Comparison of ENCODE assay signal across 16 cellular contexts in genomic region chr9:127506814-127507750, GRCh38. TPM values are rescaled to one million over a fixed set of nuclear protein-coding genes. Genes with fewer than 3 reads are reported as not detected.
DNase-seq lines count a peak whose midpoint lies in the region; ATAC-seq, FAIRE-seq and TF ChIP-seq lines count a peak whose summit lies in the region.
"Had no signal": no experiment of that assay in that cellular context is flagged by ENCODE, and none has a peak within 500 bp of the region (broad histone marks: within the 10 kb centered on the region; RNA-seq: fewer than 3 reads in every experiment).

No MANE protein-coding gene starts in this region.

- H3K79me2 ChIP-seq in GM23248 (ENCODE audit: insufficient read depth): peaks cover 79% of the 10 kb centered on the region
- peaks cover 44% of the 10 kb centered on the region for H3K79me2 ChIP-seq in SK-N-SH (ENCODE audit: insufficient read depth)
- peaks cover 6% of the 10 kb centered on the region for H3K79me2 ChIP-seq in endothelial cell of umbilical vein (ENCODE audit: control insufficient read depth, insufficient read depth, low read length)
- peaks cover 16% of the 10 kb centered on the region for H3K79me2 ChIP-seq in smooth muscle cell (ENCODE audit: low read depth)
- no peaks in the 10 kb centered on the region for H3K79me2 ChIP-seq in GM23338 (replicated peaks; ENCODE audit: insufficient read depth)

- H3K27me3 ChIP-seq in GM23248 (replicated peaks; ENCODE audit: insufficient read depth): no peaks in the 10 kb centered on the region
- no peaks in the 10 kb centered on the region for H3K27me3 ChIP-seq in SK-N-SH (ENCODE audit: insufficient read depth)
- H3K27me3 ChIP-seq in endothelial cell of umbilical vein (ENCODE audit: control insufficient read depth in 2 of 2, insufficient read depth in 2 of 2, low read length in 2 of 2): no peaks in the 10 kb centered on the region
- no peaks in the 10 kb centered on the region for H3K27me3 ChIP-seq in smooth muscle cell (ENCODE audit: low read depth)
- H3K27me3 ChIP-seq in GM23338 (ENCODE audit: insufficient read depth): no peaks in the 10 kb centered on the region
- H3K27me3 ChIP-seq: ascending aorta, thyroid gland had no signal

- intact Hi-C loops in endothelial cell of umbilical vein (cut with micrococcal nuclease): no loop called here

- H3K4me2 ChIP-seq in GM23248 (ENCODE audit: unreplicated experiment) (no peak overlapping the region), SK-N-SH (peak overlapping the region; percentile 23; the same call in 1 of the 2 replicates), endothelial cell of umbilical vein (ENCODE audit: insufficient read depth, low read length) (no peak overlapping the region), smooth muscle cell (peak overlapping the region; percentile 48), GM23338 (no peak overlapping the region)

- H3K9ac ChIP-seq in GM23248 (0 out of 2 replicates have a peak overlapping the region, but pooled peaks have one; percentile 21), SK-N-SH (no peak overlapping the region), endothelial cell of umbilical vein (replicated peaks; ENCODE audit: extremely low read depth, insufficient read depth, low read length) (no peak overlapping the region), smooth muscle cell (ENCODE audit: low read depth) (no peak overlapping the region)

- H3K9me2 ChIP-seq in GM23248 (ENCODE audit: insufficient read depth) (no peaks in the 10 kb centered on the region), SK-N-SH (no peaks in the 10 kb centered on the region), GM23338 (ENCODE audit: insufficient read depth) (no peaks in the 10 kb centered on the region)

- TF ChIP-seq CTCF in SK-N-SH (IDR thresholded peaks at IDR 0.05) (no peak), endothelial cell of umbilical vein (IDR thresholded peaks at IDR 0.05; ENCODE audit: extremely low read depth in 1 of 2, insufficient read depth in 1 of 2, low read depth in 1 of 2, low read length in 2 of 2) (no peak), smooth muscle cell (IDR thresholded peaks at IDR 0.05; ENCODE audit: borderline replicate concordance, insufficient read depth, poor library complexity, severe bottlenecking) (no peak), GM23338 (conservative IDR thresholded peaks at IDR 0.05; ENCODE audit: low read depth in 2 of 2) (peak in 1 of 2 experiments; percentile 30; a peak in 1 of 4 replicates)

- H3K9me3 Mint-ChIP-seq in GM23338: no peaks in the 10 kb centered on the region
- H3K9me3 Mint-ChIP-seq in activated T-cell treated with anti-CD3 and anti-CD28 coated beads, Interleukin-2, amount 50 U/mL, for 24 hours: no peaks in the 10 kb centered on the region

- ATAC-seq in GM23338: no peak
- ATAC-seq: T-helper 17 cell had no signal

- in situ Hi-C loops in GM23248 (cut with MboI): no loop called here

- no TSS peak for BruUV-seq in endothelial cell of umbilical vein (replicated peaks; lab: Mats Ljungman, UMichigan)

- H3K4me1 Mint-ChIP-seq in GM23338: peaks cover 8% of the 10 kb centered on the region
- H3K4me1 Mint-ChIP-seq in activated T-cell treated with anti-CD3 and anti-CD28 coated beads, Interleukin-2, amount 50 U/mL, for 24 hours (ENCODE audit: low read depth): no peaks in the 10 kb centered on the region
- H3K4me1 Mint-ChIP-seq: T-helper 17 cell had no signal

- peak; percentile 79 to 80 for TF ChIP-seq EP300 in SK-N-SH (IDR thresholded peaks at IDR 0.05; ENCODE audit: borderline replicate concordance in 1 of 2, low read depth in 1 of 2, low read length in 1 of 2)

- no peaks in the 10 kb centered on the region for H3K9me3 ChIP-seq in GM23248 (ENCODE audit: low read depth)
- no peaks in the 10 kb centered on the region for H3K9me3 ChIP-seq in SK-N-SH
- H3K9me3 ChIP-seq in endothelial cell of umbilical vein (replicated peaks; ENCODE audit: control insufficient read depth, insufficient read depth, low read length): no peaks in the 10 kb centered on the region
- no peaks in the 10 kb centered on the region for H3K9me3 ChIP-seq in smooth muscle cell (replicated peaks; ENCODE audit: low read depth)
- H3K9me3 ChIP-seq: ascending aorta, thyroid gland had no signal

- dilution Hi-C loops in endothelial cell of umbilical vein (cut with MboI; ENCODE audit: extremely low pct_ligation_motif_present, low sequenced_read_pairs): no loop called here

- WGBS in GM23248 (ENCODE audit: low coverage in 1 of 2, low lambda C conversion rate in 2 of 2, missing lambda C conversion rate in 2 of 2), 2 experiments: 84 to 89% methylated on average over 36 to 38 of the region's 42 CpGs
- 56% methylated on average over 10 of the region's 42 CpGs for WGBS in SK-N-SH (ENCODE audit: low lambda C conversion rate)
- WGBS in smooth muscle cell (ENCODE audit: low lambda C conversion rate): 71% methylated on average over 29 of the region's 42 CpGs

- TF ChIP-seq POLR2A in endothelial cell of umbilical vein (IDR thresholded peaks at IDR 0.05; ENCODE audit: low read depth, low read length): no peak

- 0 out of 2 replicates have a peak, but pooled peaks have one; percentile 10 for TF ChIP-seq RAD21 in SK-N-SH (IDR thresholded peaks at IDR 0.05; ENCODE audit: low read length)

- POLR2A ChIA-PET in SK-N-SH (lab: Yijun Ruan, JAX) (no interaction called here), endothelial cell of umbilical vein (lab: Charles Lee) (no interaction called here)

- peaks cover 3% of the 10 kb centered on the region; the same call in 1 of the 3 replicates for H3K36me3 Mint-ChIP-seq in GM23338 (ENCODE audit: low read depth)
- H3K36me3 Mint-ChIP-seq in activated T-cell treated with anti-CD3 and anti-CD28 coated beads, Interleukin-2, amount 50 U/mL, for 24 hours (ENCODE audit: low read depth): peaks cover 5% of the 10 kb centered on the region

- H3K36me3 ChIP-seq in GM23248 (ENCODE audit: low read depth) (peaks cover 71% of the 10 kb centered on the region), SK-N-SH (replicated peaks in 1 of 2; ENCODE audit: control insufficient read depth in 1 of 2, insufficient read depth in 2 of 2, low read length in 1 of 2) (peaks cover 34 to 50% of the 10 kb centered on the region in 2 experiments), endothelial cell of umbilical vein (ENCODE audit: control insufficient read depth in 2 of 2, extremely low read depth in 1 of 2, insufficient read depth in 2 of 2, low read length in 2 of 2) (peaks cover 19 to 40% of the 10 kb centered on the region in 2 experiments), smooth muscle cell (ENCODE audit: low read depth) (peaks cover 5% of the 10 kb centered on the region), GM23338 (ENCODE audit: insufficient read depth) (no peaks in the 10 kb centered on the region)

- no peaks in the 10 kb centered on the region for H3K4me1 ChIP-seq in GM23248 (ENCODE audit: insufficient read depth)
- peaks cover 10 to 12% of the 10 kb centered on the region in 2 experiments; a peak in 2 of 4 replicates for H3K4me1 ChIP-seq in SK-N-SH (ENCODE audit: control insufficient read depth in 1 of 2, insufficient read depth in 2 of 2, low read depth in 1 of 2, low read length in 1 of 2)
- H3K4me1 ChIP-seq in endothelial cell of umbilical vein (ENCODE audit: control insufficient read depth, extremely low read depth, insufficient read depth, low read length): no peaks in the 10 kb centered on the region
- H3K4me1 ChIP-seq in smooth muscle cell (ENCODE audit: low read depth): no peaks in the 10 kb centered on the region
- no peaks in the 10 kb centered on the region for H3K4me1 ChIP-seq in GM23338 (ENCODE audit: insufficient read depth)
- H3K4me1 ChIP-seq: thyroid gland had no signal

- peak; percentile 18 for FAIRE-seq in endothelial cell of umbilical vein (lab: Jason Lieb, UNC)
- FAIRE-seq: keratinocyte had no signal

- no peaks in the 10 kb centered on the region for H4K20me1 ChIP-seq in GM23248 (ENCODE audit: insufficient read depth)
- H4K20me1 ChIP-seq in SK-N-SH (ENCODE audit: insufficient read depth): no peaks in the 10 kb centered on the region
- H4K20me1 ChIP-seq in endothelial cell of umbilical vein (replicated peaks; ENCODE audit: control insufficient read depth, extremely low read depth, insufficient read depth, low read length): no peaks in the 10 kb centered on the region
- peaks cover 70% of the 10 kb centered on the region for H4K20me1 ChIP-seq in smooth muscle cell (ENCODE audit: low read depth)
- no peaks in the 10 kb centered on the region for H4K20me1 ChIP-seq in GM23338 (replicated peaks; ENCODE audit: insufficient read depth)

- H2AFZ ChIP-seq in GM23248 (no peak overlapping the region), SK-N-SH (ENCODE audit: low read depth) (no peak overlapping the region), endothelial cell of umbilical vein (ENCODE audit: low read depth, low read length) (no peak overlapping the region), smooth muscle cell (ENCODE audit: low read depth) (no peak overlapping the region), GM23338 (no peak overlapping the region)

- CTCF ChIA-PET in SK-N-SH (lab: Yijun Ruan, JAX) (interaction anchor here (0.9 to 14.3 kb wide), 3 partner anchors 13 to 76 kb away, joined by 3 to 277 read pairs (median 3); no protein-coding TSS in a partner anchor), endothelial cell of umbilical vein (lab: Charles Lee) (interaction anchor here (0.9 to 4.6 kb wide), 2 partner anchors 80 to 228 kb away, joined by 3 to 96 read pairs; partner anchors contain the start of gene TOR2A)

- H3K9me1 ChIP-seq in endothelial cell of umbilical vein (replicated peaks; ENCODE audit: control insufficient read depth, extremely low read depth, insufficient read depth, low read length): no peaks in the 10 kb centered on the region

- no peak overlapping the region for H3K27ac Mint-ChIP-seq in GM23338
- H3K27ac Mint-ChIP-seq in activated T-cell treated with anti-CD3 and anti-CD28 coated beads, Interleukin-2, amount 50 U/mL, for 24 hours: no peak overlapping the region

- H3K27me3 Mint-ChIP-seq in GM23338 (ENCODE audit: insufficient read depth, low read depth, poor library complexity): peaks cover 6% of the 10 kb centered on the region
- H3K27me3 Mint-ChIP-seq in activated T-cell treated with anti-CD3 and anti-CD28 coated beads, Interleukin-2, amount 50 U/mL, for 24 hours: no peaks in the 10 kb centered on the region
- H3K27me3 Mint-ChIP-seq: T-helper 17 cell had no signal

- no peak overlapping the region for H3K4me3 Mint-ChIP-seq in GM23338
- H3K4me3 Mint-ChIP-seq in activated T-cell treated with anti-CD3 and anti-CD28 coated beads, Interleukin-2, amount 50 U/mL, for 24 hours: no peak overlapping the region
- H3K4me3 Mint-ChIP-seq: T-helper 17 cell had no signal

- DNase-seq in GM23248 (no peak), SK-N-SH (peak; percentile 91), endothelial cell of umbilical vein (ENCODE audit: low read depth, low spot score) (no peak), smooth muscle cell (lab: John Stamatoyannopoulos, UW; ENCODE audit: unreplicated experiment) (no peak), GM23338 (ENCODE audit: low spot score) (no peak), NCI-H2029 treated with DMSO at 0.1 percent for 48 hours (lab: John Stamatoyannopoulos, UW) (no peak), midbrain (lab: John Stamatoyannopoulos, UW) (no peak)
- no peak for DNase-seq in activated T-cell treated with anti-CD3 and anti-CD28 coated beads, Interleukin-2, amount 50 U/mL, for 24 hours
- DNase-seq: activated CD4-positive, alpha-beta T cell treated with anti-CD3 and anti-CD28 coated beads, Interleukin-2, amount 50 U/mL, for 4 hours; C1 segment of cervical spinal cord; NCI-H1092 treated with DMSO at 0.1 percent for 48 hours; NCI-H2227 treated with DMSO at 0.1 percent for 48 hours; T-helper 17 cell; thyroid gland had no signal

- H3F3A ChIP-seq in GM23248 (ENCODE audit: insufficient read depth) (peaks cover 33% of the 10 kb centered on the region), SK-N-SH (replicated peaks; ENCODE audit: insufficient read depth) (peaks cover 43% of the 10 kb centered on the region), smooth muscle cell (ENCODE audit: low read depth) (no peaks in the 10 kb centered on the region), GM23338 (replicated peaks; ENCODE audit: low read depth) (peaks cover 6% of the 10 kb centered on the region; the same call in 1 of the 2 replicates)

- no peak overlapping the region for H3K27ac ChIP-seq in GM23248
- peak overlapping the region; percentile 40 to 59; a peak in 3 of 4 replicates for H3K27ac ChIP-seq in SK-N-SH (ENCODE audit: low read depth in 2 of 2, low read length in 1 of 2)
- no peak overlapping the region for H3K27ac ChIP-seq in endothelial cell of umbilical vein (ENCODE audit: insufficient read depth, low read depth, low read length)
- no peak overlapping the region for H3K27ac ChIP-seq in smooth muscle cell (ENCODE audit: low read depth)
- no peak overlapping the region for H3K27ac ChIP-seq in GM23338 (ENCODE audit: low read depth)

- H3K4me3 ChIP-seq in GM23248: no peak overlapping the region
- no peak overlapping the region for H3K4me3 ChIP-seq in SK-N-SH (ENCODE audit: low read depth in 2 of 2, low read length in 1 of 2)
- no peak overlapping the region for H3K4me3 ChIP-seq in endothelial cell of umbilical vein (replicated peaks in 1 of 3; ENCODE audit: insufficient read depth in 1 of 3, low read depth in 1 of 3, low read length in 3 of 3)
- H3K4me3 ChIP-seq in smooth muscle cell: no peak overlapping the region
- H3K4me3 ChIP-seq in GM23338: no peak overlapping the region
- H3K4me3 ChIP-seq: ascending aorta, thyroid gland had no signal

RNA-seq across cellular contexts. Expression of gene LRSAM1, which starts 55.8 kb away (rescaled TPM):
- total RNA-seq in GM23248 (2014; rRNA removed; shearing (Covaris generic)): 10.5 and 15.5 TPM in 2 replicates
- 14.9 TPM in 2 replicates for polyA plus RNA-seq in GM23248 (2016; fragmentation: Nextera tagmentation; extraction: Ambion mirVana)
- polyA plus RNA-seq in SK-N-SH (2012; rRNA removed): 5.5 and 8.0 TPM in 2 replicates
- polyA plus RNA-seq in SK-N-SH (2012; cell fraction: cytosol; rRNA removed): 5.1 and 7.8 TPM in 2 replicates
- polyA plus RNA-seq in SK-N-SH (2012; cell fraction: nucleus; rRNA removed): 35.0 and 51.3 TPM in 2 replicates
- total RNA-seq in endothelial cell of umbilical vein: 18.5 and 18.9 TPM in 2 replicates
- polyA plus RNA-seq in endothelial cell of umbilical vein: 10.8 and 12.6 TPM in 2 replicates
- 6.9 and 8.6 TPM in 2 replicates for polyA plus RNA-seq in endothelial cell of umbilical vein (2011; cell fraction: cytosol; rRNA removed)
- polyA plus RNA-seq in endothelial cell of umbilical vein (2011; cell fraction: nucleus; rRNA removed): 27.9 and 32.9 TPM in 2 replicates
- polyA plus RNA-seq in endothelial cell of umbilical vein (2012): 12.9 and 18.9 TPM in 2 replicates
- 9.7 and 13.4 TPM in 2 replicates for polyA minus RNA-seq in endothelial cell of umbilical vein
- polyA minus RNA-seq in endothelial cell of umbilical vein (2011; cell fraction: cytosol; rRNA and poly(A)+ RNA removed): 6.0 TPM
- 16.4 and 17.8 TPM in 2 replicates for polyA minus RNA-seq in endothelial cell of umbilical vein (2011; cell fraction: nucleus; rRNA and poly(A)+ RNA removed)
- total RNA-seq in smooth muscle cell: 10.5 and 15.3 TPM in 2 replicates
- polyA plus RNA-seq in smooth muscle cell: 27.0 and 28.7 TPM in 2 replicates
- total RNA-seq in GM23338 (2014; rRNA removed; shearing (Covaris generic)): 16.9 and 21.9 TPM in 2 replicates
- polyA plus RNA-seq in GM23338 (2016; fragmentation: Nextera tagmentation; extraction: Ambion mirVana): 12.8 and 16.1 TPM in 2 replicates

RNA-seq across cellular contexts. Expression of gene RPL12, which starts 55.9 kb away (rescaled TPM):
- 1,255 and 1,676 TPM in 2 replicates for total RNA-seq in GM23248 (2014; rRNA removed; shearing (Covaris generic))
- polyA plus RNA-seq in GM23248 (2016; fragmentation: Nextera tagmentation; extraction: Ambion mirVana): 576 and 594 TPM in 2 replicates
- 3,270 and 3,754 TPM in 2 replicates for polyA plus RNA-seq in SK-N-SH (2012; rRNA removed)
- polyA plus RNA-seq in SK-N-SH (2012; cell fraction: cytosol; rRNA removed): 3,350 and 3,639 TPM in 2 replicates
- polyA plus RNA-seq in SK-N-SH (2012; cell fraction: nucleus; rRNA removed): 595 and 635 TPM in 2 replicates
- total RNA-seq in endothelial cell of umbilical vein: 1,231 and 1,361 TPM in 2 replicates
- 2,140 and 3,007 TPM in 2 replicates for polyA plus RNA-seq in endothelial cell of umbilical vein
- polyA plus RNA-seq in endothelial cell of umbilical vein (2011; cell fraction: cytosol; rRNA removed): 2,997 and 3,263 TPM in 2 replicates
- 604 and 667 TPM in 2 replicates for polyA plus RNA-seq in endothelial cell of umbilical vein (2011; cell fraction: nucleus; rRNA removed)
- polyA plus RNA-seq in endothelial cell of umbilical vein (2012): 1,827 and 2,215 TPM in 2 replicates
- polyA minus RNA-seq in endothelial cell of umbilical vein: 431 and 482 TPM in 2 replicates
- 1,395 TPM for polyA minus RNA-seq in endothelial cell of umbilical vein (2011; cell fraction: cytosol; rRNA and poly(A)+ RNA removed)
- polyA minus RNA-seq in endothelial cell of umbilical vein (2011; cell fraction: nucleus; rRNA and poly(A)+ RNA removed): 81.6 and 96.0 TPM in 2 replicates
- 1,296 and 1,445 TPM in 2 replicates for total RNA-seq in smooth muscle cell
- 371 and 424 TPM in 2 replicates for polyA plus RNA-seq in smooth muscle cell
- total RNA-seq in GM23338 (2014; rRNA removed; shearing (Covaris generic)): 1,947 and 2,596 TPM in 2 replicates
- 2,121 and 2,369 TPM in 2 replicates for polyA plus RNA-seq in GM23338 (2016; fragmentation: Nextera tagmentation; extraction: Ambion mirVana)

Comparison
In these comparisons a context has a peak if more than half of its experiments do, and no peak if none do; other contexts are left out.
1. H3K27ac ChIP-seq: peak in SK-N-SH (2 of 2); none in GM23248 (single experiment), endothelial cell of umbilical vein (single experiment), smooth muscle cell (single experiment) and GM23338 (single experiment).
2. H3K4me2 ChIP-seq: peak in SK-N-SH (single experiment) and smooth muscle cell (single experiment); none in GM23248 (single experiment), endothelial cell of umbilical vein (single experiment) and GM23338 (single experiment).